ENCODE assay signal across 8 cellular contexts in the genomic region with DNA sequence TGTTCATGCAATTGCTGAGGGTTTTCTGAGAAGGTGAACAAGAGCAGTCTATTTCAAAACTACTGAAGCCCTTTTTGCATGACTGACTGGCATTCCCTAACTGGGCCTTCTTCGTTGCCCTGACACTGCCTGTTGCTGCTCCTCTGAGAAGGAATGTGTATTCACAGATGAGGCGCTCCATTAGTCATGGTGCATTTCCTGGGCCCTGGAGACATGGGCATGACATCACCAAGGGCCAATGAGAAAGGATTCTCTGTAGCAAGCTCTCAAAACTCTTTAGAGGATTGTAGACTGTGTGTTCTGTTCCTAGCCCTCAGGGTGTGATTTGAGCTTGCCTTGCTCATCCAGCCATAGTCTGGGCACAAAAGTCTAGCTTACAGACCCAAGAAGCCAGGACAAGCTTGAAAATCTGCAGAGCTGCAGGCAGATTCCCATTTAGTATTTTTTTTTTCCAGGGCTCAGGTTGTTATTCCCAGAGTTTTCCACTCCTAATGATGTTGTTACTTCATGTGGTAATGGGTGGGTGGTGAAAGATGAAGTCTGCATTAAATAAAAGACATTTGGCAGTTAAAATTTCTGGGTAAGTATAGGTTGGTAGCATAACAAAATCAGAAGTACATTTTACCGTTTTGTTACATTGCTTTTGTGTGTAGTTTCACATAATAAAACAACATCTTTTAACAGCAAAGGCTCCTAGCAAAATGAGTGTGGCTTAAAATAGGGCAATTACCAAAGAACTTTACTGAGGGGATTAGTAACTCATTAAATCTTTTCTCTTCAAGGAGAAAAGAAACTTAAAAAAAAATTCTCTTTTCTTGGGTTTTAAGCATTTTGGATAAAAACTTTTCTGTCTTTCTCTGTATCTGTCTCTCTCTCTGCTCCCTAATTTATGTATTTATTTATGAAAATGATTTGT.
DNase-seq lines count a peak whose midpoint lies in the region; ATAC-seq and TF ChIP-seq lines count a peak whose summit lies in the region.

No MANE protein-coding gene starts in this region.

- no peak for TF ChIP-seq CTCF in NB4 (IDR thresholded peaks at IDR 0.05; ENCODE audit: low read depth, low read length)

- ATAC-seq in GM21825 (IDR thresholded peaks at IDR 0.05; ENCODE audit: unreplicated experiment) (no peak), HG02938 (IDR thresholded peaks at IDR 0.05; ENCODE audit: unreplicated experiment) (no peak), HG03457 (IDR thresholded peaks at IDR 0.05; ENCODE audit: unreplicated experiment) (no peak)

- H3K4me3 ChIP-seq in NB4 (ENCODE audit: low read depth, low read length) = no peak overlapping the region

- no peak overlapping the region for H3K27ac ChIP-seq in substantia nigra (ENCODE audit: low read depth, low read length, poor library complexity, severe bottlenecking)

- DNase-seq in G401 (ENCODE audit: low spot score) = peak; percentile 76
- peak; percentile 17 for DNase-seq in NB4 (ENCODE audit: low read depth)
- peak; percentile 58 for DNase-seq in brain pericyte (ENCODE audit: low read depth, low spot score)
- DNase-seq in iris pigment epithelial cell (ENCODE audit: low read depth) = peak; percentile 100
- peak in 30 of 49 donors; percentile 3 to 79 (median 34) for DNase-seq in substantia nigra (lab: John Stamatoyannopoulos, UW)

- TF ChIP-seq POLR2A in NB4 (IDR thresholded peaks at IDR 0.05; ENCODE audit: extremely low read depth, insufficient read length) = no peak

- in situ Hi-C loops in G401 (cut with HindIII; ENCODE audit: low sequenced_read_pairs) = no loop called here

Comparison
In these comparisons a context has a peak if more than half of its experiments do, and no peak if none do; other contexts are left out.
1. DNase-seq: peak in every context shown above with its lines; median percentile 100 in iris pigment epithelial cell; 76 in G401; 58 in brain pericyte; 34 in substantia nigra; 17 in NB4.